24 cellular contexts compared by ENCODE assay signal in genomic region chr17:44348988-44349364, GRCh38. TPM values are rescaled to one million over a fixed set of nuclear protein-coding genes. Genes with fewer than 3 reads are reported as not detected.
A peak's percentile ranks its signal among the peaks of the same experiment; 100 is the strongest.
DNase-seq lines count a peak whose midpoint lies in the region; ATAC-seq and TF ChIP-seq lines count a peak whose summit lies in the region.
"Had no signal": no experiment of that assay in that cellular context is flagged by ENCODE, and none has a peak within 500 bp of the region (broad histone marks: within the 10 kb centered on the region; RNA-seq: fewer than 3 reads in every experiment).

No MANE protein-coding gene starts in this region.

- H3K9ac ChIP-seq in Karpas-422 (ENCODE audit: low read length) = peak overlapping the region; percentile 63
- H3K9ac ChIP-seq: GM23248 had no signal

- H3K4me2 ChIP-seq in DOHH2 (ENCODE audit: low read length) (peak overlapping the region; percentile 100), Karpas-422 (ENCODE audit: low read depth, low read length, poor library complexity, severe bottlenecking) (peak overlapping the region; percentile 90)

- ATAC-seq in stimulated activated memory B cell treated with anti-CD40 and anti-IgM and Interleukin-4, amounts not matched to agents 10 μg/mL and 1 μg/mL and 100 μg/mL, for 72 hours = no peak
- ATAC-seq: activated CD8-positive, alpha-beta T cell treated with anti-CD3 and anti-CD28 coated beads for 36 hours; activated T-helper 17 cell treated with anti-CD3 and anti-CD28 coated beads, Interleukin-2, amount 50 U/mL, for 72 hours had no signal

- H3K79me2 ChIP-seq in DOHH2 (ENCODE audit: control insufficient read depth, low read length) = peaks cover 25% of the 10 kb centered on the region
- peaks cover 8% of the 10 kb centered on the region for H3K79me2 ChIP-seq in Karpas-422 (ENCODE audit: low read length)

- H2AFZ ChIP-seq in Karpas-422 (ENCODE audit: low read length) = no peak overlapping the region
- H2AFZ ChIP-seq: GM23248 had no signal

- no peaks in the 10 kb centered on the region for H3K27me3 Mint-ChIP-seq in stimulated activated memory B cell treated with anti-CD40 and anti-IgM and Interleukin-4, amounts not matched to agents 10 μg/mL and 1 μg/mL and 100 μg/mL, for 72 hours
- H3K27me3 Mint-ChIP-seq: activated CD8-positive, alpha-beta T cell treated with anti-CD3 and anti-CD28 coated beads for 36 hours; activated T-helper 17 cell treated with anti-CD3 and anti-CD28 coated beads, Interleukin-2, amount 50 U/mL, for 72 hours had no signal

- no peaks in the 10 kb centered on the region for H3K9me3 ChIP-seq in DOHH2 (ENCODE audit: control insufficient read depth, insufficient read depth, low read length)
- H3K9me3 ChIP-seq in Karpas-422 (ENCODE audit: low read length) = no peaks in the 10 kb centered on the region
- H3K9me3 ChIP-seq: Caco-2, transverse colon had no signal

- peak overlapping the region; percentile 97 for H3K27ac Mint-ChIP-seq in stimulated activated memory B cell treated with anti-CD40 and anti-IgM and Interleukin-4, amounts not matched to agents 10 μg/mL and 1 μg/mL and 100 μg/mL, for 72 hours
- H3K27ac Mint-ChIP-seq: activated CD8-positive, alpha-beta T cell treated with anti-CD3 and anti-CD28 coated beads for 36 hours; activated T-helper 17 cell treated with anti-CD3 and anti-CD28 coated beads, Interleukin-2, amount 50 U/mL, for 72 hours had no signal

- peak overlapping the region; percentile 100 for H3K4me3 ChIP-seq in DOHH2 (ENCODE audit: low read length)
- H3K4me3 ChIP-seq in Karpas-422 (ENCODE audit: low read length) = no peak overlapping the region
- H3K4me3 ChIP-seq: GM23248, transverse colon had no signal

- H3K27ac ChIP-seq in DOHH2 (ENCODE audit: low read depth, low read length) = peak overlapping the region; percentile 86
- H3K27ac ChIP-seq in Karpas-422 (ENCODE audit: low read length) = peak overlapping the region; percentile 95
- H3K27ac ChIP-seq: GM23248, transverse colon had no signal

- peak overlapping the region; percentile 29 for H3K4me3 Mint-ChIP-seq in stimulated activated memory B cell treated with anti-CD40 and anti-IgM and Interleukin-4, amounts not matched to agents 10 μg/mL and 1 μg/mL and 100 μg/mL, for 72 hours
- H3K4me3 Mint-ChIP-seq: activated CD8-positive, alpha-beta T cell treated with anti-CD3 and anti-CD28 coated beads for 36 hours; activated T-helper 17 cell treated with anti-CD3 and anti-CD28 coated beads, Interleukin-2, amount 50 U/mL, for 72 hours had no signal

- H3K4me1 ChIP-seq in DOHH2 (ENCODE audit: control insufficient read depth, low read length) (peaks cover 53% of the 10 kb centered on the region), Karpas-422 (ENCODE audit: low read length) (peaks cover 46% of the 10 kb centered on the region)

- H4K20me1 ChIP-seq in DOHH2 (ENCODE audit: control insufficient read depth, insufficient read depth, low read depth, low read length) (no peaks in the 10 kb centered on the region), Karpas-422 (ENCODE audit: insufficient read depth, low read depth, low read length) (no peaks in the 10 kb centered on the region)

- DNase-seq in Karpas-422 (no peak), epidermal melanocyte (ENCODE audit: insufficient read length, low spot score) (peak; percentile 8), dermis blood vessel endothelial cell (no peak), NCI-H510A (lab: John Stamatoyannopoulos, UW) (no peak)
- no peak for DNase-seq in activated CD4-positive, alpha-beta T cell treated with anti-CD3 and anti-CD28 coated beads for 1 hour
- DNase-seq: activated CD4-positive, CD25-positive, alpha-beta regulatory T cell treated with anti-CD3 and anti-CD28 coated beads, Interleukin-2, amount 50 U/mL, for 72 hours; activated CD8-positive, alpha-beta T cell treated with anti-CD3 and anti-CD28 coated beads for 36 hours; activated naive CD4-positive, alpha-beta T cell treated with anti-CD3 and anti-CD28 coated beads, Interleukin-2, amount 50 U/mL, for 16 hours; Caco-2; DMS79 treated with DMSO at 0.1 percent for 48 hours; effector memory CD4-positive, alpha-beta T cell; GM23248; mesendoderm; NCI-H1092 treated with DMSO at 0.1 percent for 48 hours; NCI-H1930; NCI-H69; transverse colon had no signal

- TF ChIP-seq CTCF in DOHH2 (IDR thresholded peaks at IDR 0.05; ENCODE audit: low read depth, low read length, poor library complexity, severe bottlenecking) = no peak

- H3K27me3 ChIP-seq in DOHH2 (ENCODE audit: control insufficient read depth, low read length) (no peaks in the 10 kb centered on the region), Karpas-422 (ENCODE audit: low read length) (no peaks in the 10 kb centered on the region)
- H3K27me3 ChIP-seq: transverse colon had no signal

- peaks cover 46% of the 10 kb centered on the region for H3K36me3 Mint-ChIP-seq in stimulated activated memory B cell treated with anti-CD40 and anti-IgM and Interleukin-4, amounts not matched to agents 10 μg/mL and 1 μg/mL and 100 μg/mL, for 72 hours

- H3K36me3 ChIP-seq in DOHH2 (ENCODE audit: control insufficient read depth, low read length) (peaks cover 55% of the 10 kb centered on the region), Karpas-422 (ENCODE audit: insufficient read depth, low read length) (peaks cover 4% of the 10 kb centered on the region)

- peaks cover 21% of the 10 kb centered on the region for H3F3A ChIP-seq in DOHH2 (ENCODE audit: control insufficient read depth, insufficient read depth)

- no peaks in the 10 kb centered on the region for H3K9me2 ChIP-seq in DOHH2 (replicated peaks; ENCODE audit: control insufficient read depth, low read length)
- H3K9me2 ChIP-seq in Karpas-422 (replicated peaks; ENCODE audit: insufficient read depth, low read length) = no peaks in the 10 kb centered on the region

- no peaks in the 10 kb centered on the region for H3K9me3 Mint-ChIP-seq in stimulated activated memory B cell treated with anti-CD40 and anti-IgM and Interleukin-4, amounts not matched to agents 10 μg/mL and 1 μg/mL and 100 μg/mL, for 72 hours
- H3K9me3 Mint-ChIP-seq: activated CD8-positive, alpha-beta T cell treated with anti-CD3 and anti-CD28 coated beads for 36 hours; activated T-helper 17 cell treated with anti-CD3 and anti-CD28 coated beads, Interleukin-2, amount 50 U/mL, for 72 hours had no signal

- peaks cover 84% of the 10 kb centered on the region for H3K4me1 Mint-ChIP-seq in stimulated activated memory B cell treated with anti-CD40 and anti-IgM and Interleukin-4, amounts not matched to agents 10 μg/mL and 1 μg/mL and 100 μg/mL, for 72 hours

RNA-seq across cellular contexts. Expression of gene GRN, which starts 3.9 kb away (rescaled TPM):
- total RNA-seq in Karpas-422 (2014; rRNA removed; shearing (Covaris generic); ENCODE audit: low replicate concordance) = 194 and 327 TPM in 2 replicates
- 543 and 963 TPM in 2 replicates for total RNA-seq in dermis blood vessel endothelial cell

RNA-seq across cellular contexts. Expression of gene FAM171A2, which starts 14.7 kb away (rescaled TPM):
- total RNA-seq in Karpas-422 (2014; rRNA removed; shearing (Covaris generic); ENCODE audit: low replicate concordance) = 0.40 and 1.2 TPM in 2 replicates
- 7.0 and 9.7 TPM in 2 replicates for total RNA-seq in dermis blood vessel endothelial cell
- total RNA-seq: T-helper 1 cell treated with Interleukin-12 subunit alpha and Interleukin-12 subunit beta and Interleukin-4 antibody, amounts not matched to agents 30 ng/mL and 1 ng/mL, for 36 hours had no signal

RNA-seq across cellular contexts. Expression of gene SLC25A39, which starts 24.4 kb away (rescaled TPM):
- total RNA-seq in Karpas-422 (2014; rRNA removed; shearing (Covaris generic); ENCODE audit: low replicate concordance) = 78.7 and 163 TPM in 2 replicates
- total RNA-seq in dermis blood vessel endothelial cell = 88.8 and 120 TPM in 2 replicates

RNA-seq across cellular contexts. Expression of gene ITGA2B, which starts 40.5 kb away (rescaled TPM):
- 0.07 and 0.26 TPM in 2 replicates for total RNA-seq in Karpas-422 (2014; rRNA removed; shearing (Covaris generic); ENCODE audit: low replicate concordance)
- 0.19 and 1.0 TPM in 2 replicates for total RNA-seq in dermis blood vessel endothelial cell
- total RNA-seq: bronchial epithelial cell, GM23248, osteoblast, SK-MEL-5 had no signal

RNA-seq across cellular contexts. Expression of gene RUNDC3A, which starts 40.6 kb away (rescaled TPM):
- 1.5 and 2.3 TPM in 2 replicates for total RNA-seq in Karpas-422 (2014; rRNA removed; shearing (Covaris generic); ENCODE audit: low replicate concordance)
- under 0.01 TPM in 1 of 2 replicates, not detected in the other for total RNA-seq in dermis blood vessel endothelial cell
- total RNA-seq: osteoblast had no signal
